8 cellular contexts compared by ENCODE assay signal in genomic region chr7:5421626-5422323, GRCh38. TPM values are rescaled to one million over a fixed set of nuclear protein-coding genes. Genes with fewer than 3 reads are reported as not detected.
DNase-seq lines count a peak whose midpoint lies in the region; ATAC-seq and TF ChIP-seq lines count a peak whose summit lies in the region.

No MANE protein-coding gene starts in this region.

- H3K27ac ChIP-seq in neutrophil: peak overlapping the region; percentile 96

- H3K4me3 Mint-ChIP-seq in IgD-negative memory B cell (peak overlapping the region; percentile 74 to 91 (median 84)), glutamatergic neuron (ENCODE audit: unreplicated experiment) (peak overlapping the region; percentile 91)
- H3K4me3 Mint-ChIP-seq in activated T-cell treated with anti-CD3 and anti-CD28 coated beads, Interleukin-2, amount 50 U/mL, for 72 hours: peak overlapping the region; percentile 83

- peaks cover 27 to 39% of the 10 kb centered on the region in 2 experiments for H3K4me1 ChIP-seq in neutrophil (ENCODE audit: control insufficient read depth in 1 of 2, insufficient read depth in 1 of 2, low read depth in 1 of 2, low read length in 1 of 2)

- no peak for TF ChIP-seq CTCF in glutamatergic neuron (IDR thresholded peaks at IDR 0.05; ENCODE audit: partially characterized antibody, unreplicated experiment)
- no peak for TF ChIP-seq CTCF in neutrophil (IDR thresholded peaks at IDR 0.05)

- H3K4me3 ChIP-seq in neutrophil (ENCODE audit: low read depth in 1 of 2, low read length in 1 of 2): peak overlapping the region; percentile 93 to 97

- H3K4me1 Mint-ChIP-seq in IgD-negative memory B cell: peaks cover 8 to 17% (median 9%) of the 10 kb centered on the region in 3 donors
- H3K4me1 Mint-ChIP-seq in activated T-cell treated with anti-CD3 and anti-CD28 coated beads, Interleukin-2, amount 50 U/mL, for 72 hours (ENCODE audit: low read depth): peaks cover 35% of the 10 kb centered on the region
- peaks cover 10% of the 10 kb centered on the region for H3K4me1 Mint-ChIP-seq in glutamatergic neuron (ENCODE audit: low read depth, unreplicated experiment)

- no peaks in the 10 kb centered on the region for H3K9me3 ChIP-seq in neutrophil

- H3K9me3 Mint-ChIP-seq in IgD-negative memory B cell: peaks cover 0 to 3% (median 0%) of the 10 kb centered on the region in 3 donors
- no peaks in the 10 kb centered on the region for H3K9me3 Mint-ChIP-seq in activated T-cell treated with anti-CD3 and anti-CD28 coated beads, Interleukin-2, amount 50 U/mL, for 72 hours
- H3K9me3 Mint-ChIP-seq in glutamatergic neuron (ENCODE audit: unreplicated experiment): peaks cover 24% of the 10 kb centered on the region

- ATAC-seq in activated T-cell treated with anti-CD3 and anti-CD28 coated beads, Interleukin-2, amount 50 U/mL, for 72 hours (replicated peaks in 1 of 2): no peak
- no peak for ATAC-seq in GM21717 (IDR thresholded peaks at IDR 0.05; ENCODE audit: unreplicated experiment)
- no peak for ATAC-seq in GM19467 (IDR thresholded peaks at IDR 0.05; ENCODE audit: unreplicated experiment)
- no peak for ATAC-seq in GM18498 (IDR thresholded peaks at IDR 0.05; ENCODE audit: unreplicated experiment)

- H3K27me3 Mint-ChIP-seq in IgD-negative memory B cell (peaks cover 58% of the 10 kb centered on the region), glutamatergic neuron (ENCODE audit: unreplicated experiment) (peaks cover 25% of the 10 kb centered on the region)
- peaks cover 46% of the 10 kb centered on the region for H3K27me3 Mint-ChIP-seq in activated T-cell treated with anti-CD3 and anti-CD28 coated beads, Interleukin-2, amount 50 U/mL, for 72 hours (ENCODE audit: low read depth)

- no peaks in the 10 kb centered on the region for H3K36me3 Mint-ChIP-seq in IgD-negative memory B cell
- no peaks in the 10 kb centered on the region for H3K36me3 Mint-ChIP-seq in activated T-cell treated with anti-CD3 and anti-CD28 coated beads, Interleukin-2, amount 50 U/mL, for 72 hours (ENCODE audit: insufficient read depth in 2 of 2)
- H3K36me3 Mint-ChIP-seq in glutamatergic neuron (ENCODE audit: unreplicated experiment): no peaks in the 10 kb centered on the region

- H3K27me3 ChIP-seq in neutrophil: no peaks in the 10 kb centered on the region

- H3K27ac Mint-ChIP-seq in IgD-negative memory B cell (peak overlapping the region; percentile 16 to 88 (median 84)), glutamatergic neuron (ENCODE audit: unreplicated experiment) (peak overlapping the region; percentile 52)
- H3K27ac Mint-ChIP-seq in activated T-cell treated with anti-CD3 and anti-CD28 coated beads, Interleukin-2, amount 50 U/mL, for 72 hours: no peak overlapping the region

- H3K36me3 ChIP-seq in neutrophil: peaks cover 5% of the 10 kb centered on the region

- DNase-seq in DMS153 treated with DMSO at 0.1 percent for 48 hours (lab: John Stamatoyannopoulos, UW; ENCODE audit: unreplicated experiment) (peak; percentile 29), glutamatergic neuron (no peak)
- peak in 1 of 2 donors; percentile 17 for DNase-seq in activated T-cell treated with anti-CD3 and anti-CD28 coated beads, Interleukin-2, amount 50 U/mL, for 72 hours

RNA-seq across cellular contexts. Expression of gene TNRC18, which starts 1.9 kb away (rescaled TPM):
- 1.3 TPM for polyA plus RNA-seq in IgD-negative memory B cell
- total RNA-seq in activated T-cell treated with anti-CD3 and anti-CD28 coated beads, Interleukin-2, amount 50 U/mL, for 72 hours: 10 to 100 TPM; 67.6 to 69.0 TPM
- 54.6 TPM for total RNA-seq in glutamatergic neuron (ENCODE audit: unreplicated experiment)
